12 cellular contexts compared by ENCODE assay signal in the genomic region with DNA sequence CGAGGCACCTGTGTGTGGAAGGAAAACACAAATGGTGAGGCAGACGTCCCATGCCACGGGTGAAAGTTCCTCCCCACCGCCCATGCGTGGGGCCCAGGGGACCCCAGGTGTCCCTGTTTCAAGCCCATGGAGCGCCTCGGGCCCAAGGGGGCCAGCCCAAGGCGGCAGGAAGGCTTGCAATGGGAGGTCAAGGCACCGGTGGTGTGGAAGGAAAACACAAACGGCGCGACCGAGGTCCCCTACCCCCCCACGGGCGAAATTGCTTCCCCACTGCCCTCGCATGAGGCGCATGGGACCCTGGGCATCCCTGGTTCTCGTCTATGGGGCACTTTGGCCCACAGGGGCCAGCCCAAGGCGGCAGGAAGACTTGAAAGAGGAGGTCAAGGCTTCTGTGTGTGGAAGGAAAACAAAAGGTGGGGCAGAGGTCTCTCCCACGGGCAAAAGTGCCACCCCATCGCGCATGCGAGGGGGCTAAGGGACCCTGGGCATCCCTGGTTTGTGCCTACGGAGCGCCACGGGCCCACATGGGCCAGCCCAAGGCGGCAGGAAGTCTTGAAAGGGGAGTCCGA.
DNase-seq lines count a peak whose midpoint lies in the region; ATAC-seq, FAIRE-seq and TF ChIP-seq lines count a peak whose summit lies in the region.
"Had no signal": no experiment of that assay in that cellular context is flagged by ENCODE, and none has a peak within 500 bp of the region (broad histone marks: within the 10 kb centered on the region; RNA-seq: fewer than 3 reads in every experiment).

No MANE protein-coding gene starts in this region.

- 52 to 55% methylated on average over 28 of the region's 28 CpGs for WGBS in lung, 2 donors

- H3K36me3 Mint-ChIP-seq in activated naive CD4-positive, alpha-beta T cell treated with anti-CD3 and anti-CD28 coated beads, Interleukin-2, amount 50 U/mL, for 72 hours, result peaks cover 53 to 70% of the 10 kb centered on the region in 2 donors

- no peak overlapping the region for H3K27ac Mint-ChIP-seq in activated naive CD4-positive, alpha-beta T cell treated with anti-CD3 and anti-CD28 coated beads, Interleukin-2, amount 50 U/mL, for 72 hours

- FAIRE-seq in urothelium cell line (lab: Jason Lieb, UNC), result no peak

- TF ChIP-seq CTCF in colonic mucosa (IDR thresholded peaks at IDR 0.05) (no peak), lung (IDR thresholded peaks at IDR 0.05; ENCODE audit: control extremely low read depth, extremely low read depth) (no peak)

- H3K9me3 ChIP-seq in colonic mucosa (no peaks in the 10 kb centered on the region), lung (ENCODE audit: control insufficient read depth in 2 of 2, insufficient read depth in 1 of 2, low read length in 1 of 2) (peaks cover 0 to 97% of the 10 kb centered on the region in 2 donors)

- DNase-seq in activated naive CD4-positive, alpha-beta T cell treated with anti-CD3 and anti-CD28 coated beads, Interleukin-2, amount 50 U/mL, for 72 hours (ENCODE audit: low spot score in 2 of 2), result peak; percentile 1 to 38
- DNase-seq in activated naive CD4-positive, alpha-beta T cell treated with Interleukin-2 at 50 U/mL for 16 hours, result no peak
- DNase-seq in colonic mucosa, result peak; percentile 9
- peak; percentile 26 for DNase-seq in lung (ENCODE audit: low spot score)
- peak; percentile 7 for DNase-seq in urothelium cell line (ENCODE audit: low spot score)
- no peak for DNase-seq in G401 (ENCODE audit: low spot score)
- no peak for DNase-seq in NK-92 (lab: John Stamatoyannopoulos, UW; ENCODE audit: unreplicated experiment)
- no peak for DNase-seq in SHP77 (lab: John Stamatoyannopoulos, UW)
- DNase-seq: AML-193, KBM-7, naive B cell had no signal

- H3K27me3 ChIP-seq in colonic mucosa, result no peaks in the 10 kb centered on the region
- H3K27me3 ChIP-seq in lung (ENCODE audit: control insufficient read depth, insufficient read depth), result no peaks in the 10 kb centered on the region

- H3K36me3 ChIP-seq in colonic mucosa (no peaks in the 10 kb centered on the region), lung (ENCODE audit: control insufficient read depth in 2 of 2, insufficient read depth in 2 of 2, low read length in 2 of 2) (no peaks in the 10 kb centered on the region)

- H3K9ac ChIP-seq in colonic mucosa (ENCODE audit: low read depth in 2 of 2, low read length in 2 of 2), result no peak overlapping the region

- H3K27ac ChIP-seq in colonic mucosa (no peak overlapping the region), lung (ENCODE audit: low read depth in 1 of 2, low read length in 1 of 2) (no peak overlapping the region)
- H3K27ac ChIP-seq: epithelial cell of prostate had no signal

- intact Hi-C loops in colonic mucosa (cut with DNase I), result no loop called here

- H3K4me3 ChIP-seq in colonic mucosa (no peak overlapping the region), lung (no peak overlapping the region)

- ATAC-seq in activated naive CD4-positive, alpha-beta T cell treated with anti-CD3 and anti-CD28 coated beads, Interleukin-2, amount 50 U/mL, for 72 hours, result no peak
- no peak for ATAC-seq in lung (ENCODE audit: insufficient read depth, low FRiP score)

- in situ Hi-C loops in G401 (cut with HindIII; ENCODE audit: low sequenced_read_pairs), result no loop called here

- H3K4me1 ChIP-seq in colonic mucosa, result no peaks in the 10 kb centered on the region
- no peaks in the 10 kb centered on the region for H3K4me1 ChIP-seq in lung (ENCODE audit: control insufficient read depth in 2 of 2, insufficient read depth in 2 of 2, low read length in 2 of 2)

- peaks cover 21 to 47% of the 10 kb centered on the region in 2 donors for H3K9me3 Mint-ChIP-seq in activated naive CD4-positive, alpha-beta T cell treated with anti-CD3 and anti-CD28 coated beads, Interleukin-2, amount 50 U/mL, for 72 hours

Comparison
In these comparisons a context has a peak if more than half of its experiments do, and no peak if none do; other contexts are left out.
1. DNase-seq: peak in activated naive CD4-positive, alpha-beta T cell treated with anti-CD3 and anti-CD28 coated beads, Interleukin-2, amount 50 U/mL, for 72 hours (2 of 2), colonic mucosa (single experiment), lung (single experiment) and urothelium cell line (single experiment); none in activated naive CD4-positive, alpha-beta T cell treated with Interleukin-2 at 50 U/mL for 16 hours (single experiment), G401 (single experiment), NK-92 (single experiment) and SHP77 (0 of 2).